Comparison of ENCODE assay signal across 33 cellular contexts in the genomic region with DNA sequence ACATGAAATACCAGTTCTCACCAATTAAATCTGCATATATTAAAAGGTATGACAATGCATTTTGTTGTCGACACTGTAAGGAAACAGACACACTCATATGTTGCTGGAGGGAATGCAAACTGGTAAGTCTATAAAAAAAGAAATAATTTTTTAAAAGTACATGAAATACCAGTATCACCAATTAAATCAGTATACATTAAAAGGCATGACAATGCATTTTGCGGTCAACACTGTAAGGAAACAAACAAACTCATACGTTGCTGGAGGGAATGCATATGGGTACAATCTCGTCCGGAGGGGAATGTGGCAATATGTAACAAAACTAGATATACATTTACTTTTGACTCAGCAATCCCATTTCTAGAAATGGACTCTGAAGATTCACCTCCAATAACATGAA.
"Had no signal": no experiment of that assay in that cellular context is flagged by ENCODE, and none has a peak within 500 bp of the region (broad histone marks: within the 10 kb centered on the region; RNA-seq: fewer than 3 reads in every experiment).

No MANE protein-coding gene starts in this region.

- H3K4me3 ChIP-seq: adrenal gland, ascending aorta, body of pancreas, breast epithelium, cardiac muscle cell had no signal

- H3K27ac ChIP-seq: adrenal gland, ascending aorta, body of pancreas, brain microvascular endothelial cell, breast epithelium, cardiac muscle cell had no signal

- H3K27me3 ChIP-seq: adrenal gland, ascending aorta, body of pancreas, brain microvascular endothelial cell, breast epithelium, cardiac muscle cell had no signal

- H3K4me1 ChIP-seq: breast epithelium had no signal

- DNase-seq: activated effector memory CD4-positive, alpha-beta T cell treated with anti-CD3 and anti-CD28 coated beads, Interleukin-2, amount 50 U/mL, for 16 hours; activated effector memory CD4-positive, alpha-beta T cell treated with Interleukin-2 at 50 U/mL for 16 hours; activated gamma-delta T cell; activated gamma-delta T cell treated with Interleukin-2 at 50 U/mL for 16 hours; activated naive CD4-positive, alpha-beta T cell; activated naive CD4-positive, alpha-beta T cell treated with anti-CD3 and anti-CD28 coated beads for 36 hours; activated naive CD4-positive, alpha-beta T cell treated with anti-CD3 and anti-CD28 coated beads, Interleukin-2, amount 10 ng/mL, durations not matched to agents 7 days and 5 days; activated naive CD4-positive, alpha-beta T cell treated with anti-CD3 and anti-CD28 coated beads, Interleukin-2, amount 50 U/mL, for 16 hours; activated naive CD4-positive, alpha-beta T cell treated with Interleukin-2 at 50 U/mL for 16 hours; activated naive CD8-positive, alpha-beta T cell treated with anti-CD3 and anti-CD28 coated beads for 36 hours; activated naive CD8-positive, alpha-beta T cell treated with anti-CD3 and anti-CD28 coated beads, Interleukin-2, amount 10 ng/mL, durations not matched to agents 7 days and 5 days; activated naive CD8-positive, alpha-beta T cell treated with anti-CD3 and anti-CD28 coated beads, Interleukin-2, amount 50 U/mL, for 24 hours; activated T-cell treated with anti-CD3 and anti-CD28 coated beads, Interleukin-2, amount 50 U/mL, for 1 hour; activated T-cell treated with anti-CD3 and anti-CD28 coated beads, Interleukin-2, amount 50 U/mL, for 24 hours; activated T-cell treated with anti-CD3 and anti-CD28 coated beads, Interleukin-2, amount 50 U/mL, for 4 hours; activated T-cell treated with anti-CD3 and anti-CD28 coated beads, Interleukin-2, amount 50 U/mL, for 48 hours; activated T-cell treated with anti-CD3 and anti-CD28 coated beads, Interleukin-2, amount 50 U/mL, for 72 hours; adrenal gland; amniotic stem cell; amygdala; anterior cingulate cortex; aorta; body of pancreas; brain microvascular endothelial cell; caudate nucleus; central memory CD4-positive, alpha-beta T cell had no signal

- H3K9me3 ChIP-seq: body of pancreas had no signal

- FAIRE-seq: astrocyte, bronchial epithelial cell had no signal

- ATAC-seq: activated naive CD4-positive, alpha-beta T cell treated with anti-CD3 and anti-CD28 coated beads, Interleukin-2, amount 50 U/mL, for 72 hours; activated naive CD8-positive, alpha-beta T cell treated with anti-CD3 and anti-CD28 coated beads, Interleukin-2, amount 50 U/mL, for 24 hours; activated T-cell treated with anti-CD3 and anti-CD28 coated beads, Interleukin-2, amount 50 U/mL, for 4 hours; activated T-cell treated with anti-CD3 and anti-CD28 coated beads, Interleukin-2, amount 50 U/mL, for 72 hours; activated T-helper 17 cell treated with anti-CD3 and anti-CD28 coated beads, Interleukin-2, amount 50 U/mL, for 72 hours; body of pancreas had no signal
